In the genomic region with DNA sequence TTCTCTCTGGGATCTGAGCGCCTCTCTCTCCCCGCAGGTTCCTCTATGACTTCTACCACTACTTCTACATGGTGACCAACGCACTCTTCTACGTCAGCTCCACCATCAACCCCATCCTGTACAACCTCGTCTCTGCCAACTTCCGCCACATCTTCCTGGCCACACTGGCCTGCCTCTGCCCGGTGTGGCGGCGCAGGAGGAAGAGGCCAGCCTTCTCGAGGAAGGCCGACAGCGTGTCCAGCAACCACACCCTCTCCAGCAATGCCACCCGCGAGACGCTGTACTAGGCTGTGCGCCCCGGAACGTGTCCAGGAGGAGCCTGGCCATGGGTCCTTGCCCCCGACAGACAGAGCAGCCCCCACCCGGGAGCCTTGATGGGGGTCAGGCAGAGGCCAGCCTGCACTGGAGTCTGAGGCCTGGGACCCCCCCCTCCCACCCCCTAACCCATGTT, we compare ENCODE assay signal across 1 cellular context.
TF ChIP-seq lines count a peak whose summit lies in the region.

No MANE protein-coding gene starts in this region.

TF ChIP-seq in IMR-90, 13 proteins besides CTCF, POLR2A, EP300 and RAD21:
- TF ChIP-seq RCOR1 (IDR thresholded peaks at IDR 0.05; ENCODE audit: insufficient replicate concordance, low read length) (no peak), MAFK (IDR thresholded peaks at IDR 0.05; ENCODE audit: low read depth, low read length) (no peak), NFE2L2 (IDR thresholded peaks at IDR 0.05; ENCODE audit: low read depth, low read length) (no peak), MAZ (IDR thresholded peaks at IDR 0.05; ENCODE audit: borderline replicate concordance, low read depth, low read length) (no peak), FOS (IDR thresholded peaks at IDR 0.05; ENCODE audit: low read depth, low read length) (no peak), BHLHE40 (IDR thresholded peaks at IDR 0.05; ENCODE audit: low read depth, low read length) (no peak)
- TF ChIP-seq, protein P1, sequence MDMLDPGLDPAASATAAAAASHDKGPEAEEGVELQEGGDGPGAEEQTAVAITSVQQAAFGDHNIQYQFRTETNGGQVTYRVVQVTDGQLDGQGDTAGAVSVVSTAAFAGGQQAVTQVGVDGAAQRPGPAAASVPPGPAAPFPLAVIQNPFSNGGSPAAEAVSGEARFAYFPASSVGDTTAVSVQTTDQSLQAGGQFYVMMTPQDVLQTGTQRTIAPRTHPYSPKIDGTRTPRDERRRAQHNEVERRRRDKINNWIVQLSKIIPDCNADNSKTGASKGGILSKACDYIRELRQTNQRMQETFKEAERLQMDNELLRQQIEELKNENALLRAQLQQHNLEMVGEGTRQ (IDR thresholded peaks at IDR 0.05; ENCODE audit: low read depth, low read length), result no peak
